ENCODE assay signal across 10 cellular contexts in genomic region chr3:172341482-172342059, GRCh38.
DNase-seq lines count a peak whose midpoint lies in the region; ATAC-seq and TF ChIP-seq lines count a peak whose summit lies in the region.
"Had no signal": no experiment of that assay in that cellular context is flagged by ENCODE, and none has a peak within 500 bp of the region (broad histone marks: within the 10 kb centered on the region; RNA-seq: fewer than 3 reads in every experiment).

No MANE protein-coding gene starts in this region.

- DNase-seq in NCI-H345 (lab: John Stamatoyannopoulos, UW): peak; percentile 31
- no peak for DNase-seq in NCI-H345 treated with DMSO at 0.1 percent for 48 hours (lab: John Stamatoyannopoulos, UW; ENCODE audit: unreplicated experiment)
- DNase-seq in H9: no peak
- peak; percentile 31 for DNase-seq in NCI-H128 (lab: John Stamatoyannopoulos, UW; ENCODE audit: unreplicated experiment)
- peak; percentile 63 for DNase-seq in SK-N-DZ (ENCODE audit: low spot score)
- DNase-seq in esophagus squamous epithelium (lab: John Stamatoyannopoulos, UW): no peak
- no peak for DNase-seq in natural killer cell treated with Interleukin-12 subunit alpha and Interleukin-12 subunit beta and Interleukin-15 and Interleukin-18, amount 100 ng/mL, for 72 hours (ENCODE audit: low spot score)

- no peaks in the 10 kb centered on the region for H3K4me1 ChIP-seq in H9 (ENCODE audit: insufficient read depth, low read length)
- no peaks in the 10 kb centered on the region for H3K4me1 ChIP-seq in esophagus squamous epithelium
- H3K4me1 ChIP-seq: BLaER1 had no signal

- no peak overlapping the region for H3K4me2 ChIP-seq in H9 (ENCODE audit: insufficient read depth, insufficient read length, low read length)
- H3K4me2 ChIP-seq: BLaER1 had no signal

- no peaks in the 10 kb centered on the region for H3K27me3 Mint-ChIP-seq in H9 (ENCODE audit: low read depth)
- H3K27me3 Mint-ChIP-seq in natural killer cell treated with Interleukin-12 subunit alpha and Interleukin-12 subunit beta and Interleukin-15 and Interleukin-18, amount 100 ng/mL, for 72 hours: no peaks in the 10 kb centered on the region
- H3K27me3 Mint-ChIP-seq: activated naive CD4-positive, alpha-beta T cell treated with anti-CD3 and anti-CD28 coated beads, Interleukin-2, amount 50 U/mL, for 24 hours had no signal

- peak; percentile 62 to 65 for ATAC-seq in natural killer cell treated with Interleukin-12 subunit alpha and Interleukin-12 subunit beta and Interleukin-15 and Interleukin-18, amount 100 ng/mL, for 72 hours
- no peak for ATAC-seq in HG02571 (IDR thresholded peaks at IDR 0.05; ENCODE audit: unreplicated experiment)

- H3K27me3 ChIP-seq in H9 (ENCODE audit: insufficient read depth, low read length) (no peaks in the 10 kb centered on the region), esophagus squamous epithelium (no peaks in the 10 kb centered on the region)
- H3K27me3 ChIP-seq: BLaER1 had no signal

- no peak overlapping the region for H3K4me3 ChIP-seq in esophagus squamous epithelium
- H3K4me3 ChIP-seq: BLaER1 had no signal

- no peak overlapping the region for H3K4ac ChIP-seq in H9 (ENCODE audit: low read depth, low read length)

- H3T11ph ChIP-seq in H9 (ENCODE audit: low read length): no peak overlapping the region

- H3K9ac ChIP-seq in H9 (ENCODE audit: extremely low read depth, insufficient read length, low read length): no peak overlapping the region
- H3K9ac ChIP-seq: BLaER1 had no signal

- no peak overlapping the region for H2BK12ac ChIP-seq in H9 (ENCODE audit: insufficient read length, low read depth, low read length)

- TF ChIP-seq CTCF in H9 (conservative IDR thresholded peaks at IDR 0.05) (peak; percentile 71), esophagus squamous epithelium (IDR thresholded peaks at IDR 0.05) (peak; percentile 22 to 75 (median 65))

- no peaks in the 10 kb centered on the region for H3K23me2 ChIP-seq in H9 (ENCODE audit: insufficient read length, low read depth, low read length, poor library complexity, severe bottlenecking)

- H3K36me3 Mint-ChIP-seq in H9 (ENCODE audit: insufficient read depth in 1 of 3, low read depth in 3 of 3): peaks cover 11 to 62% (median 51%) of the 10 kb centered on the region in 3 experiments; a peak in 6 of 7 replicates
- peaks cover 22% of the 10 kb centered on the region for H3K36me3 Mint-ChIP-seq in natural killer cell treated with Interleukin-12 subunit alpha and Interleukin-12 subunit beta and Interleukin-15 and Interleukin-18, amount 100 ng/mL, for 72 hours

- H3K36me3 ChIP-seq in esophagus squamous epithelium: peaks cover 0 to 91% (median 1%) of the 10 kb centered on the region in 3 donors

- no peak overlapping the region for H2BK20ac ChIP-seq in H9 (ENCODE audit: low read depth, low read length, poor library complexity, severe bottlenecking)

- no peak overlapping the region for H4K8ac ChIP-seq in H9 (replicated peaks; ENCODE audit: insufficient read length, low read depth, low read length)

- H3K23ac ChIP-seq in H9 (ENCODE audit: insufficient read length, low read depth, low read length): no peak overlapping the region

- no peaks in the 10 kb centered on the region for H3K79me2 ChIP-seq in H9 (ENCODE audit: insufficient read depth, low read length)

- H4K20me1 ChIP-seq in H9 (ENCODE audit: control insufficient read depth, insufficient read depth, insufficient read length): no peaks in the 10 kb centered on the region
- H4K20me1 ChIP-seq: BLaER1 had no signal

- no peak for TF ChIP-seq POLR2A in esophagus squamous epithelium (IDR thresholded peaks at IDR 0.05)

- no CpG with 5 or more reads among the region's 4 CpGs for WGBS in H9 (ENCODE audit: extremely low coverage, insufficient read length, low lambda C conversion rate)
- WGBS in esophagus squamous epithelium, 2 donors: 33 to 35% methylated on average over 4 of the region's 4 CpGs

- H3K9me3 ChIP-seq in H9 (ENCODE audit: control insufficient read depth, low read depth, low read length) (no peaks in the 10 kb centered on the region), esophagus squamous epithelium (no peaks in the 10 kb centered on the region)
- H3K9me3 ChIP-seq: BLaER1 had no signal

- H3K4me1 Mint-ChIP-seq in H9: no peaks in the 10 kb centered on the region
- peaks cover 0 to 5% of the 10 kb centered on the region in 2 donors for H3K4me1 Mint-ChIP-seq in natural killer cell treated with Interleukin-12 subunit alpha and Interleukin-12 subunit beta and Interleukin-15 and Interleukin-18, amount 100 ng/mL, for 72 hours (ENCODE audit: low read depth in 2 of 2)
- H3K4me1 Mint-ChIP-seq: activated naive CD4-positive, alpha-beta T cell treated with anti-CD3 and anti-CD28 coated beads, Interleukin-2, amount 50 U/mL, for 24 hours had no signal

- no peak overlapping the region for H2BK120ac ChIP-seq in H9 (ENCODE audit: low read depth, low read length, poor library complexity, severe bottlenecking)

- H3K27ac Mint-ChIP-seq in H9: no peak overlapping the region
- H3K27ac Mint-ChIP-seq in natural killer cell treated with Interleukin-12 subunit alpha and Interleukin-12 subunit beta and Interleukin-15 and Interleukin-18, amount 100 ng/mL, for 72 hours: peak overlapping the region; percentile 45 to 61
- H3K27ac Mint-ChIP-seq: activated naive CD4-positive, alpha-beta T cell treated with anti-CD3 and anti-CD28 coated beads, Interleukin-2, amount 50 U/mL, for 24 hours had no signal

- intact Hi-C loops in esophagus squamous epithelium (cut with DNase I): no loop called here

- no peak overlapping the region for H3K4me3 Mint-ChIP-seq in H9
- H3K4me3 Mint-ChIP-seq in natural killer cell treated with Interleukin-12 subunit alpha and Interleukin-12 subunit beta and Interleukin-15 and Interleukin-18, amount 100 ng/mL, for 72 hours: no peak overlapping the region
- H3K4me3 Mint-ChIP-seq: activated naive CD4-positive, alpha-beta T cell treated with anti-CD3 and anti-CD28 coated beads, Interleukin-2, amount 50 U/mL, for 24 hours had no signal

- H3K9me3 Mint-ChIP-seq in H9: no peaks in the 10 kb centered on the region
- H3K9me3 Mint-ChIP-seq in natural killer cell treated with Interleukin-12 subunit alpha and Interleukin-12 subunit beta and Interleukin-15 and Interleukin-18, amount 100 ng/mL, for 72 hours: no peaks in the 10 kb centered on the region
- H3K9me3 Mint-ChIP-seq: activated naive CD4-positive, alpha-beta T cell treated with anti-CD3 and anti-CD28 coated beads, Interleukin-2, amount 50 U/mL, for 24 hours had no signal

- no peak overlapping the region for H2BK15ac ChIP-seq in H9 (ENCODE audit: low read depth, low read length)

- H3K79me1 ChIP-seq in H9 (ENCODE audit: insufficient read depth, low read depth, low read length, poor library complexity, severe bottlenecking): no peaks in the 10 kb centered on the region

- no peak overlapping the region for H2BK5ac ChIP-seq in H9 (ENCODE audit: insufficient read length, low read length)

- H4K91ac ChIP-seq in H9 (ENCODE audit: insufficient read length, low read depth, low read length): no peak overlapping the region

- H3K27ac ChIP-seq in H9 (ENCODE audit: insufficient read length, low read depth, low read length) (no peak overlapping the region), esophagus squamous epithelium (no peak overlapping the region)
- H3K27ac ChIP-seq: BLaER1 had no signal

- no peak overlapping the region for H3K14ac ChIP-seq in H9 (ENCODE audit: insufficient read depth, low read length)

- H3K18ac ChIP-seq in H9 (ENCODE audit: insufficient read length, low read depth, low read length): no peak overlapping the region

- H2AK5ac ChIP-seq in H9 (ENCODE audit: insufficient read length, low read length): no peak overlapping the region

- no peak overlapping the region for H2AFZ ChIP-seq in H9 (ENCODE audit: low read length)

- H4K5ac ChIP-seq in H9 (ENCODE audit: insufficient read length, low read depth, low read length): no peak overlapping the region

- H3K56ac ChIP-seq in H9 (ENCODE audit: insufficient read length, low read depth, low read length): no peak overlapping the region

Comparison
In these comparisons a context has a peak if more than half of its experiments do, and no peak if none do; other contexts are left out.
1. DNase-seq: peak in NCI-H345 (single experiment), NCI-H128 (single experiment) and SK-N-DZ (single experiment); none in NCI-H345 treated with DMSO at 0.1 percent for 48 hours (single experiment), H9 (single experiment), esophagus squamous epithelium (single experiment) and natural killer cell treated with Interleukin-12 subunit alpha and Interleukin-12 subunit beta and Interleukin-15 and Interleukin-18, amount 100 ng/mL, for 72 hours (single experiment).
2. H3K27ac Mint-ChIP-seq: peak in natural killer cell treated with Interleukin-12 subunit alpha and Interleukin-12 subunit beta and Interleukin-15 and Interleukin-18, amount 100 ng/mL, for 72 hours (2 of 2); none in H9 (0 of 3).